ENCODE assay signal across 20 cellular contexts in genomic region chr5:19035816-19036215, GRCh38.
DNase-seq lines count a peak whose midpoint lies in the region; ATAC-seq and TF ChIP-seq lines count a peak whose summit lies in the region.
"Had no signal": no experiment of that assay in that cellular context is flagged by ENCODE, and none has a peak within 500 bp of the region (broad histone marks: within the 10 kb centered on the region; RNA-seq: fewer than 3 reads in every experiment).

No MANE protein-coding gene starts in this region.

- no peaks in the 10 kb centered on the region for H3K9me3 Mint-ChIP-seq in GM23338
- H3K9me3 Mint-ChIP-seq in endodermal cell, result no peaks in the 10 kb centered on the region

- no peaks in the 10 kb centered on the region for H3K79me2 ChIP-seq in GM23338 (replicated peaks; ENCODE audit: insufficient read depth)

- peak overlapping the region; percentile 77 for H3K27ac Mint-ChIP-seq in GM23338
- H3K27ac Mint-ChIP-seq in endodermal cell, result peak overlapping the region; percentile 75
- H3K27ac Mint-ChIP-seq: B cell; CD4-positive, CD25-positive, alpha-beta regulatory T cell; CD8-positive, alpha-beta T cell had no signal

- no peaks in the 10 kb centered on the region for H3K9me2 ChIP-seq in GM23338 (ENCODE audit: insufficient read depth)

- H3K27me3 ChIP-seq in GM23338 (ENCODE audit: insufficient read depth), result no peaks in the 10 kb centered on the region
- H3K27me3 ChIP-seq in endodermal cell (ENCODE audit: control insufficient read depth, insufficient read depth, low read length, poor library complexity, severe bottlenecking), result no peaks in the 10 kb centered on the region
- H3K27me3 ChIP-seq in iPS-20b (ENCODE audit: insufficient read depth, low read length), result no peaks in the 10 kb centered on the region
- no peaks in the 10 kb centered on the region for H3K27me3 ChIP-seq in right atrium auricular region
- H3K27me3 ChIP-seq: BLaER1 had no signal

- peaks cover 26% of the 10 kb centered on the region for H3K4me1 ChIP-seq in GM23338 (ENCODE audit: insufficient read depth)
- peaks cover 4% of the 10 kb centered on the region for H3K4me1 ChIP-seq in endodermal cell (ENCODE audit: control insufficient read depth, insufficient read depth, low read length)
- peaks cover 25% of the 10 kb centered on the region; the same call in 1 of the 2 replicates for H3K4me1 ChIP-seq in iPS-20b (ENCODE audit: insufficient read depth, low read length)
- H3K4me1 ChIP-seq in right atrium auricular region, result no peaks in the 10 kb centered on the region
- H3K4me1 ChIP-seq: BLaER1, Caco-2 had no signal

- H4K20me1 ChIP-seq in GM23338 (replicated peaks; ENCODE audit: insufficient read depth), result no peaks in the 10 kb centered on the region
- H4K20me1 ChIP-seq: BLaER1 had no signal

- no peak; the same call in 2 of the 3 replicates for ATAC-seq in GM23338
- no peak for ATAC-seq in GM19463 (IDR thresholded peaks at IDR 0.05; ENCODE audit: unreplicated experiment)
- ATAC-seq in HG03354 (IDR thresholded peaks at IDR 0.05; ENCODE audit: poor library complexity, severe bottlenecking, unreplicated experiment), result no peak
- ATAC-seq: CD8-positive, alpha-beta T cell; HCT116 had no signal

- 35% methylated on average over 1 of the region's 1 CpG; no CpG with 5 or more reads in 1 of the 2 experiments for WGBS in endodermal cell (ENCODE audit: insufficient coverage in 1 of 2, insufficient read length in 1 of 2), 2 experiments

- no peak for DNase-seq in GM23338 (ENCODE audit: low spot score)
- peak; percentile 13 for DNase-seq in NCI-H69 (lab: John Stamatoyannopoulos, UW)
- DNase-seq in endodermal cell, result no peak
- DNase-seq in activated CD4-positive, alpha-beta T cell treated with anti-CD3 and anti-CD28 coated beads, Interleukin-2, amount 50 U/mL, for 48 hours, result no peak
- DNase-seq in right atrium auricular region (ENCODE audit: low spot score), result no peak
- DNase-seq: Caco-2; CD4-positive, CD25-positive, alpha-beta regulatory T cell; CD8-positive, alpha-beta T cell; DMS153; DND-41; GOT3; H7 had no signal

- no peaks in the 10 kb centered on the region for H3F3A ChIP-seq in GM23338 (replicated peaks; ENCODE audit: low read depth)

- H3K4me1 Mint-ChIP-seq in GM23338, result peaks cover 26% of the 10 kb centered on the region
- peaks cover 31% of the 10 kb centered on the region for H3K4me1 Mint-ChIP-seq in endodermal cell
- H3K4me1 Mint-ChIP-seq: B cell; CD4-positive, CD25-positive, alpha-beta regulatory T cell had no signal

- no peaks in the 10 kb centered on the region for H3K9me3 ChIP-seq in endodermal cell (ENCODE audit: control insufficient read depth, low read length)
- no peaks in the 10 kb centered on the region for H3K9me3 ChIP-seq in iPS-20b (ENCODE audit: insufficient read depth, low read depth, low read length)
- no peaks in the 10 kb centered on the region for H3K9me3 ChIP-seq in right atrium auricular region
- H3K9me3 ChIP-seq: BLaER1, Caco-2 had no signal

- H3K27ac ChIP-seq in GM23338 (ENCODE audit: low read depth) (peak overlapping the region; percentile 53), endodermal cell (ENCODE audit: low read depth, low read length) (no peak overlapping the region), iPS-20b (ENCODE audit: low read length) (no peak overlapping the region), right atrium auricular region (no peak overlapping the region)
- H3K27ac ChIP-seq: 22Rv1, BLaER1, C4-2B had no signal

- H3K36me3 Mint-ChIP-seq in GM23338 (ENCODE audit: low read depth), result no peaks in the 10 kb centered on the region; the same call in 2 of the 3 replicates
- H3K36me3 Mint-ChIP-seq in endodermal cell (ENCODE audit: low read depth), result no peaks in the 10 kb centered on the region
- H3K36me3 Mint-ChIP-seq: CD4-positive, CD25-positive, alpha-beta regulatory T cell; CD8-positive, alpha-beta T cell had no signal

- H3K9ac ChIP-seq in endodermal cell (ENCODE audit: extremely low read depth, low read length, poor library complexity, severe bottlenecking) (no peak overlapping the region), iPS-20b (ENCODE audit: low read depth, low read length) (no peak overlapping the region)
- H3K9ac ChIP-seq: BLaER1 had no signal

- H3K4me3 ChIP-seq in GM23338, result no peak overlapping the region
- no peak overlapping the region for H3K4me3 ChIP-seq in endodermal cell (ENCODE audit: low read length)
- peak overlapping the region; percentile 17; the same call in 1 of the 2 replicates for H3K4me3 ChIP-seq in iPS-20b (ENCODE audit: low read length)
- no peak overlapping the region for H3K4me3 ChIP-seq in right atrium auricular region
- H3K4me3 ChIP-seq: BLaER1 had no signal

- H3K4me3 Mint-ChIP-seq in GM23338 (peak overlapping the region; percentile 23; the same call in 1 of the 3 replicates), endodermal cell (no peak overlapping the region)
- H3K4me3 Mint-ChIP-seq: B cell; CD4-positive, CD25-positive, alpha-beta regulatory T cell; CD8-positive, alpha-beta T cell had no signal

- H3K4me2 ChIP-seq in GM23338, result peak overlapping the region; percentile 17
- H3K4me2 ChIP-seq: BLaER1 had no signal

- H3K36me3 ChIP-seq in GM23338 (ENCODE audit: insufficient read depth) (no peaks in the 10 kb centered on the region), endodermal cell (ENCODE audit: control insufficient read depth, insufficient read depth, low read length) (no peaks in the 10 kb centered on the region), iPS-20b (ENCODE audit: insufficient read depth, low read depth, low read length) (no peaks in the 10 kb centered on the region), right atrium auricular region (no peaks in the 10 kb centered on the region)
- H3K36me3 ChIP-seq: BLaER1 had no signal

- H2AFZ ChIP-seq in GM23338, result no peak overlapping the region

- H3K27me3 Mint-ChIP-seq in GM23338 (ENCODE audit: insufficient read depth, low read depth, poor library complexity), result peaks cover 2% of the 10 kb centered on the region
- H3K27me3 Mint-ChIP-seq in endodermal cell (ENCODE audit: insufficient read depth), result no peaks in the 10 kb centered on the region
- H3K27me3 Mint-ChIP-seq: B cell; CD4-positive, CD25-positive, alpha-beta regulatory T cell had no signal

- no peak for TF ChIP-seq CTCF in GM23338 (conservative IDR thresholded peaks at IDR 0.05; ENCODE audit: low read depth in 2 of 2)
- no peak for TF ChIP-seq CTCF in endodermal cell (conservative IDR thresholded peaks at IDR 0.05)
- no peak for TF ChIP-seq CTCF in right atrium auricular region (IDR thresholded peaks at IDR 0.05)

TF ChIP-seq in GM23338, 12 proteins besides CTCF, POLR2A, EP300 and RAD21 (continues in another document):
- no peak for TF ChIP-seq EZH2 (IDR thresholded peaks at IDR 0.05; ENCODE audit: low read depth, unreplicated experiment)
- TF ChIP-seq ETS1 (IDR thresholded peaks at IDR 0.05), result no peak
- no peak for TF ChIP-seq REST (IDR thresholded peaks at IDR 0.05; ENCODE audit: unreplicated experiment)
- no peak for TF ChIP-seq ZNF331 (CRISPR knock-in tag; IDR thresholded peaks at IDR 0.05; ENCODE audit: low read depth)
- TF ChIP-seq NANOG (IDR thresholded peaks at IDR 0.05; ENCODE audit: borderline replicate concordance), result 0 out of 2 replicates have a peak, but pooled peaks have one; percentile 20
- no peak for TF ChIP-seq POLR2AphosphoS5 (IDR thresholded peaks at IDR 0.05; ENCODE audit: low read depth)
